Comparison of ENCODE assay signal across 8 cellular contexts in the genomic region with DNA sequence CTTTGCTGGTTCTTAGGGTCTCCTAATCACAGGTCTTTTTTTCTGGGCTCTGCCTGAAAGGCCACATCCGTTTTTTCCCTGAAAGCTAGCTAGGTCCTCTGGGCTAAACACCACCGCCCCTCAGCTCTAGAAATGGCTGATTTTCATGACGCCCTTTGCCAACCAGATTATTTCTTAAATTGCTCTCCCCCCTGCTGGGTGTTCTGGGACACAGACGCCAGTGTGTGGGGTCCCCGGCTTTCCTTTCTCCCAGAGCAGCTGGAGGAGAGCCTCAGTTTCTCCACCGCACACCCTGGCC. TPM values are rescaled to one million over a fixed set of nuclear protein-coding genes. Genes with fewer than 3 reads are reported as not detected.
DNase-seq lines count a peak whose midpoint lies in the region; ATAC-seq and TF ChIP-seq lines count a peak whose summit lies in the region.

No MANE protein-coding gene starts in this region.

- WGBS in stomach, 5 donors = 12 to 23% (median 14%) methylated on average over 6 of the region's 6 CpGs

- H3K4me3 ChIP-seq in iPS-18a (ENCODE audit: low read length) (peak overlapping the region; percentile 67), stomach (peak overlapping the region; percentile 55 to 67 (median 66))

- DNase-seq in NCI-H1417 (lab: John Stamatoyannopoulos, UW) (peak in 2 of 3 experiments; percentile 72 to 79), NCI-H1417 treated with DMSO at 0.1 percent for 48 hours (lab: John Stamatoyannopoulos, UW) (no peak), stomach (no peak), NK-92 (lab: John Stamatoyannopoulos, UW; ENCODE audit: unreplicated experiment) (no peak), NCI-H2081 treated with DMSO at 0.1 percent for 48 hours (lab: John Stamatoyannopoulos, UW) (no peak)

- H3K36me3 Mint-ChIP-seq in activated naive CD4-positive, alpha-beta T cell treated with anti-CD3 and anti-CD28 coated beads, Interleukin-2, amount 50 U/mL, for 24 hours = no peaks in the 10 kb centered on the region

- peak overlapping the region; percentile 90 for H3K27ac Mint-ChIP-seq in activated naive CD4-positive, alpha-beta T cell treated with anti-CD3 and anti-CD28 coated beads, Interleukin-2, amount 50 U/mL, for 24 hours

- TF ChIP-seq POLR2A in stomach (IDR thresholded peaks at IDR 0.05) = no peak

- no peak for ATAC-seq in HG02981 (IDR thresholded peaks at IDR 0.05; ENCODE audit: unreplicated experiment)

- no peaks in the 10 kb centered on the region for H3K9me3 Mint-ChIP-seq in activated naive CD4-positive, alpha-beta T cell treated with anti-CD3 and anti-CD28 coated beads, Interleukin-2, amount 50 U/mL, for 24 hours

- peak overlapping the region; percentile 80 for H3K4me3 Mint-ChIP-seq in activated naive CD4-positive, alpha-beta T cell treated with anti-CD3 and anti-CD28 coated beads, Interleukin-2, amount 50 U/mL, for 24 hours

- TF ChIP-seq EP300 in stomach (IDR thresholded peaks at IDR 0.05) = no peak

- H3K4me1 ChIP-seq in iPS-18a (ENCODE audit: control insufficient read depth, low read depth, low read length) (peaks cover 18% of the 10 kb centered on the region), stomach (peaks cover 68 to 86% (median 81%) of the 10 kb centered on the region in 4 donors)

- H3K36me3 ChIP-seq in iPS-18a (ENCODE audit: control insufficient read depth, low read depth, low read length) = no peaks in the 10 kb centered on the region
- H3K36me3 ChIP-seq in stomach = no peaks in the 10 kb centered on the region

- peaks cover 61% of the 10 kb centered on the region for H3K4me1 Mint-ChIP-seq in activated naive CD4-positive, alpha-beta T cell treated with anti-CD3 and anti-CD28 coated beads, Interleukin-2, amount 50 U/mL, for 24 hours

- TF ChIP-seq CTCF in stomach (IDR thresholded peaks at IDR 0.05) = peak in 1 of 7 experiments; percentile 5

- H3K27me3 Mint-ChIP-seq in activated naive CD4-positive, alpha-beta T cell treated with anti-CD3 and anti-CD28 coated beads, Interleukin-2, amount 50 U/mL, for 24 hours = no peaks in the 10 kb centered on the region

- peaks cover 11% of the 10 kb centered on the region for H3K27me3 ChIP-seq in iPS-18a (ENCODE audit: control insufficient read depth, insufficient read depth, low read length)
- no peaks in the 10 kb centered on the region for H3K27me3 ChIP-seq in stomach

- H3K9ac ChIP-seq in iPS-18a (ENCODE audit: low read length) = peak overlapping the region; percentile 51

- intact Hi-C loops in stomach (cut with DNase I; ENCODE audit: low total_unique reads) = loop anchor here (5.0 kb wide), 1 partner anchor 54 kb away; no protein-coding TSS in a partner anchor

- H3K27ac ChIP-seq in iPS-18a (ENCODE audit: low read length) = no peak overlapping the region
- H3K27ac ChIP-seq in stomach = peak overlapping the region; percentile 79 to 98 (median 97)

- H3K9me3 ChIP-seq in iPS-18a (ENCODE audit: control insufficient read depth, low read depth, low read length) (no peaks in the 10 kb centered on the region), stomach (no peaks in the 10 kb centered on the region)

RNA-seq across cellular contexts. Expression of gene ATP23, which starts 45.3 kb away (rescaled TPM):
- total RNA-seq in stomach = 10 to 100 TPM in 1 of 5 donors, 1 to 10 TPM in 4; 4.1 to 18.0 (median 6.1) TPM
- 10 to 100 TPM in 2 of 3 donors, 1 to 10 TPM in 1; 6.9 to 11.1 (median 10.2) TPM for polyA plus RNA-seq in stomach

RNA-seq across cellular contexts. Expression of gene CTDSP2, which starts 49.6 kb away (rescaled TPM):
- 100 to 1,000 TPM in 2 of 5 donors, 10 to 100 TPM in 3; 64.6 to 152 (median 82.4) TPM for total RNA-seq in stomach
- 10 to 100 TPM; 28.4 to 67.4 (median 65.4) TPM for polyA plus RNA-seq in stomach

Comparison
In these comparisons a context has a peak if more than half of its experiments do, and no peak if none do; other contexts are left out.
1. DNase-seq: peak in NCI-H1417 (2 of 3); none in NCI-H1417 treated with DMSO at 0.1 percent for 48 hours (single experiment), stomach (single experiment), NK-92 (single experiment) and NCI-H2081 treated with DMSO at 0.1 percent for 48 hours (single experiment).